ENCODE assay signal across 13 cellular contexts in genomic region chr14:92676031-92676430, GRCh38.
DNase-seq lines count a peak whose midpoint lies in the region; ATAC-seq and TF ChIP-seq lines count a peak whose summit lies in the region.
"Had no signal": no experiment of that assay in that cellular context is flagged by ENCODE, and none has a peak within 500 bp of the region (broad histone marks: within the 10 kb centered on the region; RNA-seq: fewer than 3 reads in every experiment).

No MANE protein-coding gene starts in this region.

- peaks cover 34% of the 10 kb centered on the region for H3K27me3 ChIP-seq in OCI-LY3 (ENCODE audit: low read depth, low read length)

- peaks cover 25% of the 10 kb centered on the region for H3K36me3 Mint-ChIP-seq in activated CD4-positive, alpha-beta memory T cell treated with anti-CD3 and anti-CD28 coated beads for 36 hours
- peaks cover 57% of the 10 kb centered on the region for H3K36me3 Mint-ChIP-seq in activated CD4-positive, alpha-beta memory T cell treated with anti-CD3 and anti-CD28 coated beads, Interleukin-2, amount 10 ng/mL, durations not matched to agents 7 days and 5 days (ENCODE audit: low read depth)
- H3K36me3 Mint-ChIP-seq in stimulated activated naive B cell treated with anti-CD40 and anti-IgM and Interleukin-4, amounts not matched to agents 10 μg/mL and 1 μg/mL and 100 μg/mL, for 72 hours = peaks cover 59 to 73% of the 10 kb centered on the region in 2 donors

- peak overlapping the region; percentile 99 for H3K4me2 ChIP-seq in OCI-LY3 (ENCODE audit: low read length)
- H3K4me2 ChIP-seq: KMS-11 had no signal

- POLR2A ChIA-PET in activated CD4-positive, alpha-beta memory T cell treated with anti-CD3 and anti-CD28 coated beads for 36 hours (lab: Charles Lee) = interaction anchor here (2.2 kb wide), 1 partner anchor 25 kb away, joined by 12 read pairs; no protein-coding TSS in a partner anchor
- POLR2A ChIA-PET in activated CD4-positive, alpha-beta memory T cell treated with anti-CD3 and anti-CD28 coated beads, Interleukin-2, amount 10 ng/mL, durations not matched to agents 7 days and 5 days (lab: Charles Lee) = no interaction called here

- intact Hi-C loops in activated CD4-positive, alpha-beta memory T cell treated with anti-CD3 and anti-CD28 coated beads for 36 hours (cut with micrococcal nuclease) = no loop called here
- intact Hi-C loops in cardiac septum (cut with DNase I) = no loop called here

- peaks cover 60% of the 10 kb centered on the region for H3K4me1 Mint-ChIP-seq in activated CD4-positive, alpha-beta memory T cell treated with anti-CD3 and anti-CD28 coated beads for 36 hours (ENCODE audit: low read depth)
- H3K4me1 Mint-ChIP-seq in activated CD4-positive, alpha-beta memory T cell treated with anti-CD3 and anti-CD28 coated beads, Interleukin-2, amount 10 ng/mL, durations not matched to agents 7 days and 5 days = peaks cover 30% of the 10 kb centered on the region
- peaks cover 62 to 88% of the 10 kb centered on the region in 2 donors for H3K4me1 Mint-ChIP-seq in stimulated activated naive B cell treated with anti-CD40 and anti-IgM and Interleukin-4, amounts not matched to agents 10 μg/mL and 1 μg/mL and 100 μg/mL, for 72 hours

- no peak; the same call in 1 of the 2 replicates for TF ChIP-seq CTCF in OCI-LY3 (IDR thresholded peaks at IDR 0.05; ENCODE audit: low read depth, low read length)

- H3K9me3 Mint-ChIP-seq in activated CD4-positive, alpha-beta memory T cell treated with anti-CD3 and anti-CD28 coated beads for 36 hours = no peaks in the 10 kb centered on the region
- no peaks in the 10 kb centered on the region for H3K9me3 Mint-ChIP-seq in activated CD4-positive, alpha-beta memory T cell treated with anti-CD3 and anti-CD28 coated beads, Interleukin-2, amount 10 ng/mL, durations not matched to agents 7 days and 5 days
- peaks cover 4 to 11% of the 10 kb centered on the region in 2 donors for H3K9me3 Mint-ChIP-seq in stimulated activated naive B cell treated with anti-CD40 and anti-IgM and Interleukin-4, amounts not matched to agents 10 μg/mL and 1 μg/mL and 100 μg/mL, for 72 hours

- peaks cover 36% of the 10 kb centered on the region for H3K4me1 ChIP-seq in OCI-LY3 (ENCODE audit: low read length)

- H3K4me3 ChIP-seq in OCI-LY3 (ENCODE audit: low read length) = peak overlapping the region; percentile 73

- H3K4me3 Mint-ChIP-seq in activated CD4-positive, alpha-beta memory T cell treated with anti-CD3 and anti-CD28 coated beads for 36 hours = no peak overlapping the region
- H3K4me3 Mint-ChIP-seq in activated CD4-positive, alpha-beta memory T cell treated with anti-CD3 and anti-CD28 coated beads, Interleukin-2, amount 10 ng/mL, durations not matched to agents 7 days and 5 days = no peak overlapping the region
- peak overlapping the region; percentile 46 to 53 for H3K4me3 Mint-ChIP-seq in stimulated activated naive B cell treated with anti-CD40 and anti-IgM and Interleukin-4, amounts not matched to agents 10 μg/mL and 1 μg/mL and 100 μg/mL, for 72 hours

- H3K27me3 Mint-ChIP-seq in activated CD4-positive, alpha-beta memory T cell treated with anti-CD3 and anti-CD28 coated beads for 36 hours = no peaks in the 10 kb centered on the region
- H3K27me3 Mint-ChIP-seq in activated CD4-positive, alpha-beta memory T cell treated with anti-CD3 and anti-CD28 coated beads, Interleukin-2, amount 10 ng/mL, durations not matched to agents 7 days and 5 days = no peaks in the 10 kb centered on the region
- no peaks in the 10 kb centered on the region for H3K27me3 Mint-ChIP-seq in stimulated activated naive B cell treated with anti-CD40 and anti-IgM and Interleukin-4, amounts not matched to agents 10 μg/mL and 1 μg/mL and 100 μg/mL, for 72 hours

- DNase-seq in activated CD4-positive, alpha-beta memory T cell treated with anti-CD3 and anti-CD28 coated beads for 36 hours = no peak
- DNase-seq in activated CD4-positive, alpha-beta memory T cell treated with anti-CD3 and anti-CD28 coated beads, Interleukin-2, amount 10 ng/mL, durations not matched to agents 7 days and 5 days = no peak
- peak; percentile 73 for DNase-seq in cardiac septum (ENCODE audit: low spot score)
- peak; percentile 48 for DNase-seq in stimulated activated naive B cell treated with anti-CD40 and anti-IgM and Interleukin-4, amounts not matched to agents 10 μg/mL and 1 μg/mL and 100 μg/mL, for 72 hours
- DNase-seq in SHP77 treated with DMSO at 0.1 percent for 48 hours (lab: John Stamatoyannopoulos, UW) = no peak
- DNase-seq: activated CD4-positive, CD25-positive, alpha-beta regulatory T cell treated with anti-CD3 and anti-CD28 coated beads, Interleukin-2, amount 50 U/mL, for 72 hours; anterior cingulate cortex; NCI-H2171; SHP77 had no signal

- H3K9ac ChIP-seq in OCI-LY3 (ENCODE audit: low read length) = peak overlapping the region; percentile 31; the same call in 1 of the 2 replicates
- H3K9ac ChIP-seq: KMS-11 had no signal

- no peak overlapping the region for H2AFZ ChIP-seq in OCI-LY3 (ENCODE audit: low read depth, low read length)

- H4K20me1 ChIP-seq in OCI-LY3 (ENCODE audit: insufficient read depth, low read length) = peaks cover 8% of the 10 kb centered on the region; the same call in 1 of the 2 replicates

- no peaks in the 10 kb centered on the region for H3K79me2 ChIP-seq in OCI-LY3 (ENCODE audit: low read length)

- ATAC-seq in stimulated activated naive B cell treated with anti-CD40 and anti-IgM and Interleukin-4, amounts not matched to agents 10 μg/mL and 1 μg/mL and 100 μg/mL, for 72 hours (replicated peaks) = peak in 1 of 2 donors; percentile 22
- ATAC-seq in GM18873 (IDR thresholded peaks at IDR 0.05; ENCODE audit: low FRiP score, unreplicated experiment) = no peak
- ATAC-seq in HG02840 (IDR thresholded peaks at IDR 0.05; ENCODE audit: low FRiP score, unreplicated experiment) = no peak

- no peak overlapping the region for H3K27ac ChIP-seq in OCI-LY3 (ENCODE audit: low read length)
- H3K27ac ChIP-seq: KMS-11 had no signal

- H3K9me3 ChIP-seq in OCI-LY3 (ENCODE audit: insufficient read depth, low read length) = no peaks in the 10 kb centered on the region

- CTCF ChIA-PET in activated CD4-positive, alpha-beta memory T cell treated with anti-CD3 and anti-CD28 coated beads for 36 hours (lab: Charles Lee) = interaction anchor here (1.6 to 1.7 kb wide), 2 partner anchors 11 to 23 kb away, joined by 6 read pairs; no protein-coding TSS in a partner anchor
- CTCF ChIA-PET in activated CD4-positive, alpha-beta memory T cell treated with anti-CD3 and anti-CD28 coated beads, Interleukin-2, amount 10 ng/mL, durations not matched to agents 7 days and 5 days (lab: Charles Lee) = interaction anchor here (0.8 to 2.4 kb wide), 2 partner anchors 10 to 63 kb away, joined by 3 to 9 read pairs; no protein-coding TSS in a partner anchor

- H3K36me3 ChIP-seq in OCI-LY3 (replicated peaks; ENCODE audit: low read depth, low read length) = peaks cover 4% of the 10 kb centered on the region

- peak overlapping the region; percentile 3 for H3K27ac Mint-ChIP-seq in activated CD4-positive, alpha-beta memory T cell treated with anti-CD3 and anti-CD28 coated beads for 36 hours
- no peak overlapping the region for H3K27ac Mint-ChIP-seq in activated CD4-positive, alpha-beta memory T cell treated with anti-CD3 and anti-CD28 coated beads, Interleukin-2, amount 10 ng/mL, durations not matched to agents 7 days and 5 days
- peak overlapping the region; percentile 83 for H3K27ac Mint-ChIP-seq in stimulated activated naive B cell treated with anti-CD40 and anti-IgM and Interleukin-4, amounts not matched to agents 10 μg/mL and 1 μg/mL and 100 μg/mL, for 72 hours

Comparison
In these comparisons a context has a peak if more than half of its experiments do, and no peak if none do; other contexts are left out.
1. DNase-seq: peak in cardiac septum (single experiment) and stimulated activated naive B cell treated with anti-CD40 and anti-IgM and Interleukin-4, amounts not matched to agents 10 μg/mL and 1 μg/mL and 100 μg/mL, for 72 hours (single experiment); none in activated CD4-positive, alpha-beta memory T cell treated with anti-CD3 and anti-CD28 coated beads for 36 hours (single experiment), activated CD4-positive, alpha-beta memory T cell treated with anti-CD3 and anti-CD28 coated beads, Interleukin-2, amount 10 ng/mL, durations not matched to agents 7 days and 5 days (single experiment) and SHP77 treated with DMSO at 0.1 percent for 48 hours (single experiment).
2. H3K4me3 Mint-ChIP-seq: peak in stimulated activated naive B cell treated with anti-CD40 and anti-IgM and Interleukin-4, amounts not matched to agents 10 μg/mL and 1 μg/mL and 100 μg/mL, for 72 hours (2 of 2); none in activated CD4-positive, alpha-beta memory T cell treated with anti-CD3 and anti-CD28 coated beads for 36 hours (single experiment) and activated CD4-positive, alpha-beta memory T cell treated with anti-CD3 and anti-CD28 coated beads, Interleukin-2, amount 10 ng/mL, durations not matched to agents 7 days and 5 days (single experiment).